ENCODE assay signal across 10 cellular contexts in genomic region chr5:160287378-160288051, GRCh38. TPM values are rescaled to one million over a fixed set of nuclear protein-coding genes. Genes with fewer than 3 reads are reported as not detected.
DNase-seq lines count a peak whose midpoint lies in the region; ATAC-seq and TF ChIP-seq lines count a peak whose summit lies in the region.
"Had no signal": no experiment of that assay in that cellular context is flagged by ENCODE, and none has a peak within 500 bp of the region (broad histone marks: within the 10 kb centered on the region; RNA-seq: fewer than 3 reads in every experiment).

No MANE protein-coding gene starts in this region.

- no peaks in the 10 kb centered on the region for H3K27me3 ChIP-seq in right cardiac atrium (ENCODE audit: control insufficient read depth, insufficient read depth)

- H3K27ac Mint-ChIP-seq in WTC11 (peak overlapping the region; percentile 99), immature natural killer cell (peak overlapping the region in 2 of 6 donors; percentile 28 to 40)
- H3K27ac Mint-ChIP-seq: activated naive CD8-positive, alpha-beta T cell treated with anti-CD3 and anti-CD28 coated beads for 36 hours had no signal

- 17% methylated on average over 8 of the region's 8 CpGs for WGBS in right cardiac atrium

- no peaks in the 10 kb centered on the region for H3K9me3 Mint-ChIP-seq in WTC11
- H3K9me3 Mint-ChIP-seq in immature natural killer cell: no peaks in the 10 kb centered on the region
- H3K9me3 Mint-ChIP-seq: activated naive CD8-positive, alpha-beta T cell treated with anti-CD3 and anti-CD28 coated beads for 36 hours had no signal

- H3K9me3 ChIP-seq in HEK293 (ENCODE audit: control insufficient read depth, insufficient read depth, low read depth, low read length) (no peaks in the 10 kb centered on the region), right cardiac atrium (ENCODE audit: control insufficient read depth, low read length) (no peaks in the 10 kb centered on the region)

- H3K27ac ChIP-seq in HEK293 (ENCODE audit: extremely low read depth, low read depth, low read length): no peak overlapping the region
- H3K27ac ChIP-seq in right cardiac atrium (ENCODE audit: low read length): peak overlapping the region; percentile 94

- POLR2A ChIA-PET in HEK293 (lab: Yijun Ruan, JAX): no interaction called here
- POLR2A ChIA-PET in WTC11 (lab: Charles Lee): interaction anchor here (0.7 to 2.2 kb wide), 13 partner anchors 20 to 154 kb away, joined by 3 to 18 read pairs (median 4); partner anchors contain the start of genes CCNJL, PTTG1 and SLU7

- no peak overlapping the region for H3K4me3 ChIP-seq in HEK293 (ENCODE audit: low read depth, low read length)
- no peak overlapping the region for H3K4me3 ChIP-seq in right cardiac atrium (ENCODE audit: low read length)

- TF ChIP-seq CTCF in HEK293 (tag by site-specific recombination; IDR thresholded peaks at IDR 0.05) (no peak), WTC11 (IDR thresholded peaks at IDR 0.05) (no peak)

- peaks cover 16% of the 10 kb centered on the region for H3K36me3 Mint-ChIP-seq in WTC11
- H3K36me3 Mint-ChIP-seq in immature natural killer cell: no peaks in the 10 kb centered on the region
- H3K36me3 Mint-ChIP-seq: activated naive CD8-positive, alpha-beta T cell treated with anti-CD3 and anti-CD28 coated beads for 36 hours had no signal

- peak overlapping the region; percentile 60 for H3K4me3 Mint-ChIP-seq in WTC11
- no peak overlapping the region for H3K4me3 Mint-ChIP-seq in immature natural killer cell
- H3K4me3 Mint-ChIP-seq: activated naive CD8-positive, alpha-beta T cell treated with anti-CD3 and anti-CD28 coated beads for 36 hours had no signal

- no peaks in the 10 kb centered on the region for H3K27me3 Mint-ChIP-seq in WTC11 (ENCODE audit: low read depth)
- peaks cover 0 to 2% (median 0%) of the 10 kb centered on the region in 3 donors for H3K27me3 Mint-ChIP-seq in immature natural killer cell (ENCODE audit: low read depth in 3 of 3)
- H3K27me3 Mint-ChIP-seq: activated naive CD8-positive, alpha-beta T cell treated with anti-CD3 and anti-CD28 coated beads for 36 hours had no signal

- no peaks in the 10 kb centered on the region for H3K36me3 ChIP-seq in HEK293 (ENCODE audit: control insufficient read depth in 2 of 2, insufficient read depth in 1 of 2, low read length in 2 of 2)

- intact Hi-C loops in right cardiac atrium (cut with DNase I): no loop called here

- CTCF ChIA-PET in HEK293 (lab: Yijun Ruan, JAX) (no interaction called here), WTC11 (lab: Charles Lee) (interaction anchor here (0.7 to 2.6 kb wide), 20 partner anchors 10 to 266 kb away, joined by 3 to 35 read pairs (median 6); partner anchors contain the start of gene CCNJL)

- no peaks in the 10 kb centered on the region for H3K4me1 ChIP-seq in HEK293 (ENCODE audit: control insufficient read depth, insufficient read depth, low read length)
- H3K4me1 ChIP-seq in right cardiac atrium (ENCODE audit: control insufficient read depth, insufficient read depth, low read length): peaks cover 14% of the 10 kb centered on the region

- peak; percentile 86 for DNase-seq in WTC11 (ENCODE audit: low spot score)
- DNase-seq in right cardiac atrium: peak; percentile 83 to 93 (median 92)
- peak; percentile 20 for DNase-seq in putamen (ENCODE audit: low spot score)
- no peak for DNase-seq in KG1 (lab: John Stamatoyannopoulos, UW)
- no peak for DNase-seq in GF-D8 (lab: John Stamatoyannopoulos, UW)
- DNase-seq in activated CD8-positive, alpha-beta memory T cell treated with anti-CD3 and anti-CD28 coated beads for 24 hours: no peak
- DNase-seq in immature natural killer cell: no peak
- DNase-seq: activated naive CD8-positive, alpha-beta T cell treated with anti-CD3 and anti-CD28 coated beads for 36 hours had no signal

- peaks cover 59% of the 10 kb centered on the region for H3K4me1 Mint-ChIP-seq in WTC11
- H3K4me1 Mint-ChIP-seq in immature natural killer cell: peaks cover 41 to 69% of the 10 kb centered on the region in 2 donors
- H3K4me1 Mint-ChIP-seq: activated naive CD8-positive, alpha-beta T cell treated with anti-CD3 and anti-CD28 coated beads for 36 hours had no signal

- ATAC-seq in WTC11 (peak; percentile 92), right cardiac atrium (peak; percentile 95)

TF ChIP-seq in HEK293, 187 proteins besides CTCF, POLR2A, EP300 and RAD21:
- TF ChIP-seq EGR2 (tag by site-specific recombination; IDR thresholded peaks at IDR 0.05; ENCODE audit: low read depth) (peak; percentile 59), ZFHX2 (tag by site-specific recombination; conservative IDR thresholded peaks at IDR 0.05) (peak; percentile 34), ZNF366 (tag by site-specific recombination; conservative IDR thresholded peaks at IDR 0.05) (no peak)
- TF ChIP-seq, protein P1, sequence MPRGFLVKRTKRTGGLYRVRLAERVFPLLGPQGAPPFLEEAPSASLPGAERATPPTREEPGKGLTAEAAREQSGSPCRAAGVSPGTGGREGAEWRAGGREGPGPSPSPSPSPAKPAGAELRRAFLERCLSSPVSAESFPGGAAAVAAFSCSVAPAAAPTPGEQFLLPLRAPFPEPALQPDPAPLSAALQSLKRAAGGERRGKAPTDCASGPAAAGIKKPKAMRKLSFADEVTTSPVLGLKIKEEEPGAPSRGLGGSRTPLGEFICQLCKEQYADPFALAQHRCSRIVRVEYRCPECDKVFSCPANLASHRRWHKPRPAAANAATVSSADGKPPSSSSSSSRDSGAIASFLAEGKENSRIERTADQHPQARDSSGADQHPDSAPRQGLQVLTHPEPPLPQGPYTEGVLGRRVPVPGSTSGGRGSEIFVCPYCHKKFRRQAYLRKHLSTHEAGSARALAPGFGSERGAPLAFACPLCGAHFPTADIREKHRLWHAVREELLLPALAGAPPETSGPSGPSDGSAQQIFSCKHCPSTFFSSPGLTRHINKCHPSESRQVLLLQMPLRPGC (tag by site-specific recombination; IDR thresholded peaks at IDR 0.05): no peak
TF ChIP-seq in HEK293: peak in this region for 2.

TF ChIP-seq in WTC11, 78 proteins besides CTCF, POLR2A, EP300 and RAD21 (continues in another document):
- TF ChIP-seq USF1 (CRISPR knock-in tag; IDR thresholded peaks at IDR 0.05) (peak; percentile 71), ZNF396 (CRISPR knock-in tag; IDR thresholded peaks at IDR 0.05; ENCODE audit: borderline replicate concordance) (no peak), MAX (CRISPR knock-in tag; IDR thresholded peaks at IDR 0.05) (peak; percentile 77), ZNF219 (CRISPR knock-in tag; IDR thresholded peaks at IDR 0.05; ENCODE audit: borderline replicate concordance) (0 out of 2 replicates have a peak, but pooled peaks have one; percentile 30), ZNF671 (CRISPR knock-in tag; IDR thresholded peaks at IDR 0.05) (peak; percentile 56; the same call in 1 of the 2 replicates), CBFB (CRISPR knock-in tag; IDR thresholded peaks at IDR 0.05; ENCODE audit: low read depth) (no peak), ZNF416 (CRISPR knock-in tag; IDR thresholded peaks at IDR 0.05) (0 out of 2 replicates have a peak, but pooled peaks have one; percentile 47)
- TF ChIP-seq, protein P2, sequence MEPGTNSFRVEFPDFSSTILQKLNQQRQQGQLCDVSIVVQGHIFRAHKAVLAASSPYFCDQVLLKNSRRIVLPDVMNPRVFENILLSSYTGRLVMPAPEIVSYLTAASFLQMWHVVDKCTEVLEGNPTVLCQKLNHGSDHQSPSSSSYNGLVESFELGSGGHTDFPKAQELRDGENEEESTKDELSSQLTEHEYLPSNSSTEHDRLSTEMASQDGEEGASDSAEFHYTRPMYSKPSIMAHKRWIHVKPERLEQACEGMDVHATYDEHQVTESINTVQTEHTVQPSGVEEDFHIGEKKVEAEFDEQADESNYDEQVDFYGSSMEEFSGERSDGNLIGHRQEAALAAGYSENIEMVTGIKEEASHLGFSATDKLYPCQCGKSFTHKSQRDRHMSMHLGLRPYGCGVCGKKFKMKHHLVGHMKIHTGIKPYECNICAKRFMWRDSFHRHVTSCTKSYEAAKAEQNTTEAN (CRISPR knock-in tag; IDR thresholded peaks at IDR 0.05): 0 out of 2 replicates have a peak, but pooled peaks have one; percentile 52
- TF ChIP-seq, protein P3, sequence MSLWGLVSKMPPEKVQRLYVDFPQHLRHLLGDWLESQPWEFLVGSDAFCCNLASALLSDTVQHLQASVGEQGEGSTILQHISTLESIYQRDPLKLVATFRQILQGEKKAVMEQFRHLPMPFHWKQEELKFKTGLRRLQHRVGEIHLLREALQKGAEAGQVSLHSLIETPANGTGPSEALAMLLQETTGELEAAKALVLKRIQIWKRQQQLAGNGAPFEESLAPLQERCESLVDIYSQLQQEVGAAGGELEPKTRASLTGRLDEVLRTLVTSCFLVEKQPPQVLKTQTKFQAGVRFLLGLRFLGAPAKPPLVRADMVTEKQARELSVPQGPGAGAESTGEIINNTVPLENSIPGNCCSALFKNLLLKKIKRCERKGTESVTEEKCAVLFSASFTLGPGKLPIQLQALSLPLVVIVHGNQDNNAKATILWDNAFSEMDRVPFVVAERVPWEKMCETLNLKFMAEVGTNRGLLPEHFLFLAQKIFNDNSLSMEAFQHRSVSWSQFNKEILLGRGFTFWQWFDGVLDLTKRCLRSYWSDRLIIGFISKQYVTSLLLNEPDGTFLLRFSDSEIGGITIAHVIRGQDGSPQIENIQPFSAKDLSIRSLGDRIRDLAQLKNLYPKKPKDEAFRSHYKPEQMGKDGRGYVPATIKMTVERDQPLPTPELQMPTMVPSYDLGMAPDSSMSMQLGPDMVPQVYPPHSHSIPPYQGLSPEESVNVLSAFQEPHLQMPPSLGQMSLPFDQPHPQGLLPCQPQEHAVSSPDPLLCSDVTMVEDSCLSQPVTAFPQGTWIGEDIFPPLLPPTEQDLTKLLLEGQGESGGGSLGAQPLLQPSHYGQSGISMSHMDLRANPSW (CRISPR knock-in tag; conservative IDR thresholded peaks at IDR 0.05; ENCODE audit: low read depth): no peak

RNA-seq across cellular contexts. Expression of gene CCNJL, which starts 24.8 kb away (rescaled TPM):
- total RNA-seq in WTC11 (2021) (27.9 to 31.3 TPM (median 28.6 TPM) in 3 replicates), right cardiac atrium (1 to 10 TPM; 4.3 to 8.6 (median 6.1) TPM)
- polyA plus RNA-seq in right cardiac atrium (4.1 TPM), immature natural killer cell (10 to 100 TPM; 16.3 to 29.7 (median 26.7) TPM)
- total RNA-seq: activated naive CD8-positive, alpha-beta T cell treated with anti-CD3 and anti-CD28 coated beads for 36 hours had no signal

RNA-seq across cellular contexts. Expression of gene FABP6, which starts 58.2 kb away (rescaled TPM):
- 2.3 to 4.9 TPM (median 2.9 TPM) in 3 replicates for total RNA-seq in WTC11 (2021)
- not detected for total RNA-seq in right cardiac atrium
- 0.68 TPM for polyA plus RNA-seq in right cardiac atrium
- not detected for polyA plus RNA-seq in immature natural killer cell
- total RNA-seq: activated naive CD8-positive, alpha-beta T cell treated with anti-CD3 and anti-CD28 coated beads for 36 hours; LHCN-M2 had no signal

Comparison
In these comparisons a context has a peak if more than half of its experiments do, and no peak if none do; other contexts are left out.
1. DNase-seq: peak in WTC11 (single experiment), right cardiac atrium (3 of 3) and putamen (single experiment); none in KG1 (single experiment), GF-D8 (single experiment), activated CD8-positive, alpha-beta memory T cell treated with anti-CD3 and anti-CD28 coated beads for 24 hours (single experiment) and immature natural killer cell (0 of 3).
2. Of the 8 proteins assayed by ChIP-seq in both HEK293 and WTC11: peak only in HEK293: none; only in WTC11: ZBTB21, ZNF138, ZNF416 and ZNF423; in both: none; in neither: 4.